Comparison of ENCODE assay signal across 8 cellular contexts in genomic region chr2:66264354-66264753, GRCh38.
"Had no signal": no experiment of that assay in that cellular context is flagged by ENCODE, and none has a peak within 500 bp of the region (broad histone marks: within the 10 kb centered on the region; RNA-seq: fewer than 3 reads in every experiment).

No MANE protein-coding gene starts in this region.

- FAIRE-seq: G401.6, GM12878, GM12891, GM12892, GM18507, GM19239 had no signal

- ATAC-seq: GM12878 had no signal

- DNase-seq: GDM1, GF-D8 had no signal

- H3K4me3 ChIP-seq: GM12878 had no signal
